In the genomic region with DNA sequence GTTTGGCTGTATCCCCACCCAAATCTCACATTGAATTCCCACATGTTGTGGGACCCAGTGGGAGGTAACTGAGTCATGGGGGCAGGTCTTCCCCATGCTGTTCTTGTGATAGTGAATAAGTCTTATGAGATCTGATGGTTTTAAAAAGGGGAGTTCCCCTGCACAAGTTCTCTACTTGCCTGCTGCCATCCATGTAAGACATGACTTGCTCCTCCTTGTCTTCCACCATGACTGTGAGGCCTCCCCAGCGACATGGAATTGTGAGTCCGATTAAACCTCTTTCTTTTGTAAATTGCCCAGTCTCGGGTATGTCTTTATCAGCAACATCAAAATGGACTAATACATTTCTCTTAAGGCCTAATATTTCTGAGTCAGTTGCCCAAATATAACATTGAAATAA, we compare ENCODE assay signal across 11 cellular contexts. TPM values are rescaled to one million over a fixed set of nuclear protein-coding genes. Genes with fewer than 3 reads are reported as not detected.
A peak's percentile ranks its signal among the peaks of the same experiment; 100 is the strongest.
DNase-seq lines count a peak whose midpoint lies in the region; ATAC-seq, FAIRE-seq and TF ChIP-seq lines count a peak whose summit lies in the region.
"Not testable (repeated sequence)": the region's sequence is repeated elsewhere in the genome, so short reads cannot be mapped to it uniquely, and the experiment has no call there.
"Had no signal": no experiment of that assay in that cellular context is flagged by ENCODE, and none has a peak within 500 bp of the region (broad histone marks: within the 10 kb centered on the region; RNA-seq: fewer than 3 reads in every experiment).

No MANE protein-coding gene starts in this region.

- not testable (repeated sequence) for H3K4me3 Mint-ChIP-seq in activated T-helper 17 cell treated with anti-CD3 and anti-CD28 coated beads, Interleukin-2, amount 50 U/mL, for 72 hours

- TF ChIP-seq CTCF in K562 (IDR thresholded peaks at IDR 0.05 in 2 of 3, conservative IDR thresholded peaks at IDR 0.05 in 1 of 3; ENCODE audit: insufficient read depth in 2 of 3, low read depth in 1 of 3, low read length in 3 of 3), result not testable (repeated sequence)

- H3K36me3 Mint-ChIP-seq in activated T-helper 17 cell treated with anti-CD3 and anti-CD28 coated beads, Interleukin-2, amount 50 U/mL, for 72 hours (ENCODE audit: low read depth), result not testable (repeated sequence)

- not testable (repeated sequence) for H3K9me3 ChIP-seq in MG63; K562 (replicated peaks; ENCODE audit: control insufficient read depth, insufficient read depth, low read depth, low read length)

- H3K79me2 ChIP-seq in K562 (ENCODE audit: control insufficient read depth, insufficient read depth, low read length), result not testable (repeated sequence)

- intact Hi-C loops in K562 (cut with micrococcal nuclease), result not testable (repeated sequence)

- not testable (repeated sequence) for H3K9me3 Mint-ChIP-seq in activated T-helper 17 cell treated with anti-CD3 and anti-CD28 coated beads, Interleukin-2, amount 50 U/mL, for 72 hours

- not testable (repeated sequence) for H3K4me1 ChIP-seq in K562 (replicated peaks in 1 of 2; ENCODE audit: control insufficient read depth in 2 of 2, insufficient read depth in 2 of 2, low read length in 2 of 2)

- H3K9ac ChIP-seq in K562 (ENCODE audit: insufficient read depth in 1 of 2, low read depth in 2 of 2, low read length in 2 of 2), result not testable (repeated sequence)

- H3K9me1 ChIP-seq in K562 (ENCODE audit: control insufficient read depth, insufficient read depth, low read length), result not testable (repeated sequence)

- not testable (repeated sequence) for H2AFZ ChIP-seq in K562 (ENCODE audit: low read depth, low read length)

- not testable (repeated sequence) for H3K4me1 Mint-ChIP-seq in activated T-helper 17 cell treated with anti-CD3 and anti-CD28 coated beads, Interleukin-2, amount 50 U/mL, for 72 hours

- TF ChIP-seq RAD21 in K562 (CRISPR knock-in tag; conservative IDR thresholded peaks at IDR 0.05 in 1 of 2, IDR thresholded peaks at IDR 0.05 in 1 of 2), result not testable (repeated sequence)

- not testable (repeated sequence) for FAIRE-seq in K562 (lab: Jason Lieb, UNC)

- not testable (repeated sequence) for H3K27me3 ChIP-seq in MG63; K562 (ENCODE audit: control insufficient read depth in 2 of 2, insufficient read depth in 2 of 2, low read length in 2 of 2)

- TF ChIP-seq POLR2A in K562 (conservative IDR thresholded peaks at IDR 0.05), result not testable (repeated sequence)

- H3K4me2 ChIP-seq in K562 (ENCODE audit: insufficient read depth, low read length), result not testable (repeated sequence)

- not testable (repeated sequence) for BruUV-seq in K562 (replicated peaks; lab: Mats Ljungman, UMichigan)

- DNase-seq in HT1080 (ENCODE audit: low read depth) (peak; percentile 26), MG63 (peak; percentile 6)
- not testable (repeated sequence) for DNase-seq in K562 (ENCODE audit: extremely low read depth in 1 of 4, low spot score in 3 of 4)

- in situ Hi-C loops in K562 (cut with MboI), result not testable (repeated sequence)

- peak; percentile 37 for ATAC-seq in activated T-helper 17 cell treated with anti-CD3 and anti-CD28 coated beads, Interleukin-2, amount 50 U/mL, for 72 hours (replicated peaks)
- ATAC-seq in K562, result not testable (repeated sequence)

- WGBS in K562 (ENCODE audit: insufficient coverage, low coverage, missing lambda C conversion rate), result 0% methylated on average over 3 of the region's 3 CpGs

- H4K20me1 ChIP-seq in K562 (replicated peaks; ENCODE audit: control insufficient read depth, insufficient read depth, low read length), result not testable (repeated sequence)

- not testable (repeated sequence) for H3K27me3 Mint-ChIP-seq in activated T-helper 17 cell treated with anti-CD3 and anti-CD28 coated beads, Interleukin-2, amount 50 U/mL, for 72 hours

- CTCF ChIA-PET in K562 (lab: Yijun Ruan, JAX; ENCODE audit: low intra/inter-chr PET ratio), result not testable (repeated sequence)

- not testable (repeated sequence) for TF ChIP-seq EP300 in K562 (IDR thresholded peaks at IDR 0.05; ENCODE audit: low read length)

- not testable (repeated sequence) for H3K36me3 ChIP-seq in MG63; K562 (ENCODE audit: control insufficient read depth, insufficient read depth, low read length)

- not testable (repeated sequence) for H3K27ac ChIP-seq in K562 (ENCODE audit: extremely low read depth, low read depth, low read length)

- not testable (repeated sequence) for H3K27ac Mint-ChIP-seq in activated T-helper 17 cell treated with anti-CD3 and anti-CD28 coated beads, Interleukin-2, amount 50 U/mL, for 72 hours

- POLR2A ChIA-PET in K562 (lab: Yijun Ruan, JAX), result not testable (repeated sequence)

- H3K4me3 ChIP-seq in MG63, K562: not testable (repeated sequence)

TF ChIP-seq in K562, 482 proteins besides CTCF, POLR2A, EP300 and RAD21:
- peak; percentile 91 for TF ChIP-seq ZNF431 (CRISPR knock-in tag; IDR thresholded peaks at IDR 0.05)

RNA-seq across cellular contexts. Expression of a gene that starts 28.1 kb away (rescaled TPM):
- not detected in 2 replicates for total RNA-seq in HT1080 (2014; rRNA removed; shearing (Covaris generic))
- polyA plus RNA-seq in HT1080 (2015; cell fraction: cytosol; rRNA removed), result 0.15 TPM in 1 of 2 replicates, not detected in the other
- polyA plus RNA-seq in HT1080 (2015; cell fraction: nucleus; rRNA removed), result not detected in 2 replicates
- not detected in 2 replicates for total RNA-seq in MG63 (2014; rRNA removed; shearing (Covaris generic); ENCODE audit: low replicate concordance)
- 1 to 10 TPM; 1.3 to 2.0 TPM for total RNA-seq in activated T-helper 17 cell treated with anti-CD3 and anti-CD28 coated beads, Interleukin-2, amount 50 U/mL, for 72 hours
- not detected in 2 replicates for total RNA-seq in K562 (2011; cell fraction: chromatin; rRNA removed; ENCODE audit: low replicate concordance)
- not detected in 2 replicates for total RNA-seq in K562 (2011; cell fraction: nucleolus; rRNA removed)
- total RNA-seq in K562 (2011; cell fraction: nucleoplasm; rRNA removed), result not detected in 2 replicates
- total RNA-seq in K562 (2014; rRNA removed) (not detected in 2 replicates), K562 (2014; rRNA removed; fragmentation: Illumina TruSeq; extraction: Trizol) (not detected in 2 replicates), K562 (2015; rRNA removed; fragmentation: Illumina TruSeq; extraction: Trizol) (not detected in 2 replicates), K562 (2021) (not detected in 2 replicates)
- polyA plus RNA-seq in K562 (2011; rRNA removed) (not detected in 2 replicates), K562 (2014; fragmentation: Illumina TruSeq; extraction: Trizol) (0.04 TPM in 1 of 2 replicates, not detected in the other), K562 (2014; fragmentation: Nextera tagmentation; extraction: Ambion mirVana) (under 1 TPM in 1 of 2 experiments, not detected in 1; 0.04 TPM), K562 (2014; rRNA removed) (not detected in 2 replicates)
- polyA plus RNA-seq in K562 (2011; cell fraction: cytosol; rRNA removed), result not detected in 2 replicates
- not detected in 2 replicates for polyA plus RNA-seq in K562 (2011; cell fraction: nucleus; rRNA removed)
- 0.08 and 0.10 TPM in 2 replicates for polyA plus RNA-seq in K562 (2012)
- not detected in 2 replicates for polyA minus RNA-seq in K562 (2011; rRNA and poly(A)+ RNA removed)
- polyA minus RNA-seq in K562 (2011; cell fraction: cytosol; rRNA and poly(A)+ RNA removed), result not detected in 2 replicates
- not detected in 2 replicates for polyA minus RNA-seq in K562 (2011; cell fraction: nucleus; rRNA and poly(A)+ RNA removed)
- total RNA-seq: A172, A673, Daoy had no signal
- polyA plus RNA-seq: AG04450; BJ; CD4-positive, alpha-beta memory T cell; CD4-positive, CD25-positive, alpha-beta regulatory T cell had no signal

RNA-seq across cellular contexts. Expression of a gene that starts 46.0 kb away (rescaled TPM):
- 83.1 and 84.1 TPM in 2 replicates for total RNA-seq in HT1080 (2014; rRNA removed; shearing (Covaris generic))
- 33.3 and 45.3 TPM in 2 replicates for polyA plus RNA-seq in HT1080 (2015; cell fraction: cytosol; rRNA removed)
- 17.0 and 34.4 TPM in 2 replicates for polyA plus RNA-seq in HT1080 (2015; cell fraction: nucleus; rRNA removed)
- 59.2 and 106 TPM in 2 replicates for total RNA-seq in MG63 (2014; rRNA removed; shearing (Covaris generic); ENCODE audit: low replicate concordance)
- total RNA-seq in activated T-helper 17 cell treated with anti-CD3 and anti-CD28 coated beads, Interleukin-2, amount 50 U/mL, for 72 hours, result 10 to 100 TPM; 18.3 to 21.5 TPM
- total RNA-seq in K562 (2011; cell fraction: chromatin; rRNA removed; ENCODE audit: low replicate concordance), result 4.7 and 9.7 TPM in 2 replicates
- 2.3 and 3.9 TPM in 2 replicates for total RNA-seq in K562 (2011; cell fraction: nucleolus; rRNA removed)
- total RNA-seq in K562 (2011; cell fraction: nucleoplasm; rRNA removed), result 3.1 and 8.5 TPM in 2 replicates
- total RNA-seq in K562 (2014; rRNA removed) (9.9 and 18.4 TPM in 2 replicates), K562 (2014; rRNA removed; fragmentation: Illumina TruSeq; extraction: Trizol) (9.0 and 9.7 TPM in 2 replicates), K562 (2015; rRNA removed; fragmentation: Illumina TruSeq; extraction: Trizol) (10.1 and 13.0 TPM in 2 replicates), K562 (2021) (10.9 and 12.9 TPM in 2 replicates)
- polyA plus RNA-seq in K562 (2011; rRNA removed) (15.3 and 20.1 TPM in 2 replicates), K562 (2014; fragmentation: Illumina TruSeq; extraction: Trizol) (9.7 and 10.6 TPM in 2 replicates), K562 (2014; fragmentation: Nextera tagmentation; extraction: Ambion mirVana) (1 to 10 TPM; 1.5 to 2.1 TPM), K562 (2014; rRNA removed) (9.6 and 15.1 TPM in 2 replicates)
- 7.0 and 9.5 TPM in 2 replicates for polyA plus RNA-seq in K562 (2011; cell fraction: cytosol; rRNA removed)
- 9.3 and 12.3 TPM in 2 replicates for polyA plus RNA-seq in K562 (2011; cell fraction: nucleus; rRNA removed)
- polyA plus RNA-seq in K562 (2012), result 10.4 and 10.9 TPM in 2 replicates
- polyA minus RNA-seq in K562 (2011; rRNA and poly(A)+ RNA removed), result 10.4 and 12.3 TPM in 2 replicates
- 14.7 and 15.6 TPM in 2 replicates for polyA minus RNA-seq in K562 (2011; cell fraction: cytosol; rRNA and poly(A)+ RNA removed)
- 10.4 and 20.4 TPM in 2 replicates for polyA minus RNA-seq in K562 (2011; cell fraction: nucleus; rRNA and poly(A)+ RNA removed)
